ENCODE assay signal across 25 cellular contexts in genomic region chr1:226436472-226436854, GRCh38. TPM values are rescaled to one million over a fixed set of nuclear protein-coding genes. Genes with fewer than 3 reads are reported as not detected.
DNase-seq lines count a peak whose midpoint lies in the region; ATAC-seq, FAIRE-seq and TF ChIP-seq lines count a peak whose summit lies in the region.
"Had no signal": no experiment of that assay in that cellular context is flagged by ENCODE, and none has a peak within 500 bp of the region (broad histone marks: within the 10 kb centered on the region; RNA-seq: fewer than 3 reads in every experiment).

No MANE protein-coding gene starts in this region.

- no peak overlapping the region for H3K9ac ChIP-seq in DND-41 (ENCODE audit: low read depth, low read length)

- no peak for TF ChIP-seq RAD21 in A549 (conservative IDR thresholded peaks at IDR 0.05 in 1 of 2, IDR thresholded peaks at IDR 0.05 in 1 of 2)

- no peaks in the 10 kb centered on the region for H3K9me3 Mint-ChIP-seq in IgD-negative memory B cell
- H3K9me3 Mint-ChIP-seq: activated CD4-positive, alpha-beta memory T cell treated with anti-CD3 and anti-CD28 coated beads, Interleukin-2, amount 10 ng/mL, durations not matched to agents 7 days and 5 days; immature natural killer cell; T-cell had no signal

- H3K4me1 ChIP-seq in A549 (no peaks in the 10 kb centered on the region), DND-41 (ENCODE audit: insufficient read depth, low read length) (peaks cover 9% of the 10 kb centered on the region)
- H3K4me1 ChIP-seq: Caco-2, gastrocnemius medialis, SJSA1 had no signal

- H3K79me2 ChIP-seq in DND-41 (ENCODE audit: insufficient read depth, low read length): no peaks in the 10 kb centered on the region
- H3K79me2 ChIP-seq: hepatocyte had no signal

- no peak for DNase-seq in A549 (ENCODE audit: low read depth in 1 of 2, low spot score in 1 of 2)
- no peak for DNase-seq in DND-41
- no peak for DNase-seq in bronchial epithelial cell (ENCODE audit: low read depth)
- no peak for DNase-seq in middle frontal gyrus (ENCODE audit: extremely low spot score, low spot score)
- no peak for DNase-seq in NK-92 treated with Interleukin-12 subunit alpha and Interleukin-12 subunit beta, amount 100 ng/mL, for 24 hours (lab: John Stamatoyannopoulos, UW)
- DNase-seq in HuH-7 (ENCODE audit: low spot score): no peak
- DNase-seq: activated CD4-positive, alpha-beta memory T cell treated with anti-CD3 and anti-CD28 coated beads, Interleukin-2, amount 10 ng/mL, durations not matched to agents 7 days and 5 days; activated CD4-positive, alpha-beta T cell treated with anti-CD3 and anti-CD28 coated beads for 1 hour; Caco-2; central memory CD4-positive, alpha-beta T cell; gastrocnemius medialis; HCEC 1CT; immature natural killer cell; left colon; posterior cingulate gyrus; right cardiac atrium; stimulated activated CD4-positive, alpha-beta T cell treated with anti-CD3 and anti-CD28 coated beads, Interleukin-2, amount 100 ng/mL, for 24 hours; T-cell; trophoblast cell had no signal

- no peak for TF ChIP-seq CTCF in A549 (IDR thresholded peaks at IDR 0.05)
- peak; percentile 35 for TF ChIP-seq CTCF in DND-41 (IDR thresholded peaks at IDR 0.05; ENCODE audit: borderline replicate concordance, extremely low read depth, low read length, poor library complexity, severe bottlenecking)
- TF ChIP-seq CTCF in bronchial epithelial cell (IDR thresholded peaks at IDR 0.05; ENCODE audit: insufficient read depth, low read length, severe bottlenecking): no peak

- no peaks in the 10 kb centered on the region for H3K27me3 Mint-ChIP-seq in IgD-negative memory B cell
- H3K27me3 Mint-ChIP-seq: T-cell had no signal

- H3K4me3 Mint-ChIP-seq in IgD-negative memory B cell: peak overlapping the region; percentile 27 to 93 (median 34)
- H3K4me3 Mint-ChIP-seq: activated CD4-positive, alpha-beta memory T cell treated with anti-CD3 and anti-CD28 coated beads, Interleukin-2, amount 10 ng/mL, durations not matched to agents 7 days and 5 days; immature natural killer cell; T-cell had no signal

- 4% methylated on average over 3 of the region's 3 CpGs for WGBS in A549 (ENCODE audit: missing lambda C conversion rate)

- no peak for TF ChIP-seq EP300 in A549 (IDR thresholded peaks at IDR 0.05)

- CTCF ChIA-PET in A549 (lab: Yijun Ruan, JAX): interaction anchor here (0.7 to 2.6 kb wide), 3 partner anchors 12 to 190 kb away, joined by 3 to 13 read pairs (median 4); no protein-coding TSS in a partner anchor

- no peak for TF ChIP-seq POLR2A in A549 (IDR thresholded peaks at IDR 0.05; ENCODE audit: low read length)

- H3K9me3 ChIP-seq in A549 (no peaks in the 10 kb centered on the region), DND-41 (ENCODE audit: insufficient read depth, low read length, severe bottlenecking) (no peaks in the 10 kb centered on the region)
- H3K9me3 ChIP-seq: Caco-2, gastrocnemius medialis, SJSA1 had no signal

- H3K4me2 ChIP-seq in A549: no peak overlapping the region
- H3K4me2 ChIP-seq in DND-41 (ENCODE audit: insufficient read depth, low read length): no peak overlapping the region; the same call in 1 of the 2 replicates
- H3K4me2 ChIP-seq: hepatocyte had no signal

- H3K4me3 ChIP-seq in A549: no peak overlapping the region
- no peak overlapping the region for H3K4me3 ChIP-seq in DND-41 (ENCODE audit: low read depth in 1 of 2, low read length in 2 of 2)
- H3K4me3 ChIP-seq in bronchial epithelial cell (ENCODE audit: low read depth, low read length): no peak overlapping the region
- H3K4me3 ChIP-seq: dorsolateral prefrontal cortex, gastrocnemius medialis, hepatocyte, SJSA1 had no signal

- peaks cover 12 to 27% (median 17%) of the 10 kb centered on the region in 3 donors for H3K4me1 Mint-ChIP-seq in IgD-negative memory B cell
- H3K4me1 Mint-ChIP-seq: activated CD4-positive, alpha-beta memory T cell treated with anti-CD3 and anti-CD28 coated beads, Interleukin-2, amount 10 ng/mL, durations not matched to agents 7 days and 5 days; immature natural killer cell; T-cell had no signal

- FAIRE-seq in A549 (lab: Jason Lieb, UNC) (no peak), bronchial epithelial cell (lab: Jason Lieb, UNC) (peak; percentile 55)
- FAIRE-seq: astrocyte had no signal

- POLR2A ChIA-PET in A549 (lab: Yijun Ruan, JAX): no interaction called here

- peak; percentile 49 to 51; a peak in 4 of 6 replicates for ATAC-seq in A549
- peak; percentile 56 for ATAC-seq in DND-41 (ENCODE audit: insufficient read depth, low read depth)
- ATAC-seq: gastrocnemius medialis, left colon, right cardiac atrium, T-cell had no signal

- H3K27ac Mint-ChIP-seq in IgD-negative memory B cell: peak overlapping the region; percentile 23 to 90 (median 79)
- H3K27ac Mint-ChIP-seq: activated CD4-positive, alpha-beta memory T cell treated with anti-CD3 and anti-CD28 coated beads, Interleukin-2, amount 10 ng/mL, durations not matched to agents 7 days and 5 days; immature natural killer cell; T-cell had no signal

- H3K36me3 Mint-ChIP-seq in IgD-negative memory B cell: no peaks in the 10 kb centered on the region
- H3K36me3 Mint-ChIP-seq: immature natural killer cell, T-cell had no signal

- no peaks in the 10 kb centered on the region for H3K27me3 ChIP-seq in DND-41 (ENCODE audit: insufficient read depth, low read length, poor library complexity)
- peaks cover 2% of the 10 kb centered on the region for H3K27me3 ChIP-seq in bronchial epithelial cell (ENCODE audit: control insufficient read depth, insufficient read depth, low read length)
- H3K27me3 ChIP-seq: dorsolateral prefrontal cortex, gastrocnemius medialis, hepatocyte had no signal

- H4K20me1 ChIP-seq in DND-41 (ENCODE audit: insufficient read depth, low read length): no peaks in the 10 kb centered on the region

- H3K36me3 ChIP-seq in DND-41 (ENCODE audit: insufficient read depth, low read length): no peaks in the 10 kb centered on the region
- H3K36me3 ChIP-seq in bronchial epithelial cell (ENCODE audit: control insufficient read depth, insufficient read depth, low read length): no peaks in the 10 kb centered on the region
- H3K36me3 ChIP-seq: gastrocnemius medialis, SJSA1 had no signal

- H2AFZ ChIP-seq in DND-41 (ENCODE audit: low read depth, low read length): no peak overlapping the region
- H2AFZ ChIP-seq: hepatocyte had no signal

- H3K27ac ChIP-seq in A549 (no peak overlapping the region), DND-41 (ENCODE audit: low read length) (no peak overlapping the region)
- H3K27ac ChIP-seq: C4-2B, dorsolateral prefrontal cortex, gastrocnemius medialis, hepatocyte, SJSA1 had no signal

TF ChIP-seq in A549, 52 proteins besides CTCF, POLR2A, EP300 and RAD21:
- TF ChIP-seq FOSL2 (IDR thresholded peaks at IDR 0.05) (no peak), FOSL2 (CRISPR knock-in tag; IDR thresholded peaks at IDR 0.05) (no peak), RFX5 (IDR thresholded peaks at IDR 0.05) (no peak)

RNA-seq across cellular contexts. Expression of gene PARP1, which starts 28.6 kb away (rescaled TPM):
- polyA plus RNA-seq in A549 (2011; rRNA removed) (134 and 144 TPM in 2 replicates), A549 (2017; fragmentation: RNase III; extraction: RNeasy Plus Mini Kit Qiagen cat#74134 plus additional on column Dnase treatment) (117 to 125 TPM (median 118 TPM) in 3 replicates), IgD-negative memory B cell (321 TPM)
- polyA plus RNA-seq in A549 (2012; cell fraction: cytosol; rRNA removed): 211 and 219 TPM in 2 replicates
- polyA plus RNA-seq in A549 (2012; cell fraction: nucleus; rRNA removed): 267 and 286 TPM in 2 replicates
- 111 and 131 TPM in 2 replicates for polyA minus RNA-seq in A549 (2011; rRNA and poly(A)+ RNA removed)
- 18.4 and 26.1 TPM in 2 replicates for total RNA-seq in bronchial epithelial cell
